ENCODE assay signal across 11 cellular contexts in the genomic region with DNA sequence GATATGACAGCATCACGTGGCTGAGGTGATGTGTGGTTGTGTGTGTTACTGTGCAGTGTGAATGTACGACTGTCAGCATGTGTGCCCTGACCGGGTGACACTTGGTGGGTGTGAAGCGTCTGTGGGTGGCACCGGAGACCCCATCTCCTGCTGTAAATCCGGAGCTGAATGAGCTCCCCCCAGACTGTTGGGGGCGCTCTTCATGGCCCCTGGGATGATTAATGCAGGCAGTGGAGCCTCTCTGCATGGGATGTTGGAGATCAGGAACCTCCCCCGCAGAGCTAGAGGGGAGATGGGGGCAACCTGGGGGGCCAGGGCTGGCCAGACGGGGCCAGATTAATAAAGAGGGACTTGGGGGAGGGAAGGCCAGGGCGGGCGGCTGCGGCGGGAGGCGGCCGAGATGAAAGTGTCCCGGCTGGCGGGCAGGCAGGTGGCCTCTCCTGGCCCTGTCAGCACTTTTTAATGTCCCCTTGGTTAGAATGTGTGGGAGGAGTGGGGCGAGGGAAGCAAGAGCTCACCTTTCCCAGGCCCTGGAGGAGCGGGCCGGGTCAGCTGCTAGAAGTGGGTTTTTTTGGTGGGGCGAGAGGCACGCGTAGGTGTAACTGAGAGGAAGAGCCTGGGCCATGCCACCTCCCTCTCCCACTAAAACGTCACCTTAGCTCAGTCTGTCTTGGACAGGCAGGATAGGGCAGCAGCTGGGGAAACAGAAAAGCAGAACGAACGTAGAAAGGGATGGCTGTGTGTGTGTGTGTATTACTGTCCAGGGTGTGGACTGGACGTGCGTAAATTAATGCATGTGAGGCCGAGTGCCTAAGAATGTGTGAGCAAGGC. TPM values are rescaled to one million over a fixed set of nuclear protein-coding genes. Genes with fewer than 3 reads are reported as not detected.
DNase-seq lines count a peak whose midpoint lies in the region; ATAC-seq and TF ChIP-seq lines count a peak whose summit lies in the region.
"Had no signal": no experiment of that assay in that cellular context is flagged by ENCODE, and none has a peak within 500 bp of the region (broad histone marks: within the 10 kb centered on the region; RNA-seq: fewer than 3 reads in every experiment).

No MANE protein-coding gene starts in this region.

- DNase-seq in activated naive CD4-positive, alpha-beta T cell treated with anti-CD3 and anti-CD28 coated beads, Interleukin-2, amount 50 U/mL, for 72 hours (ENCODE audit: low spot score in 2 of 2): no peak
- no peak for DNase-seq in activated naive CD4-positive, alpha-beta T cell treated with anti-CD3 and anti-CD28 coated beads for 36 hours
- DNase-seq in SJCRH30: peak in 1 of 2 experiments; percentile 56
- peak; percentile 61 for DNase-seq in testis
- no peak for DNase-seq in NCI-H510A (lab: John Stamatoyannopoulos, UW)
- no peak for DNase-seq in NCI-H1092 (lab: John Stamatoyannopoulos, UW)
- no peak for DNase-seq in KG1 (lab: John Stamatoyannopoulos, UW)
- DNase-seq: midbrain had no signal

- no peaks in the 10 kb centered on the region for H3K4me1 Mint-ChIP-seq in activated naive CD4-positive, alpha-beta T cell treated with anti-CD3 and anti-CD28 coated beads for 36 hours (ENCODE audit: low read depth)

- CTCF ChIA-PET in activated naive CD4-positive, alpha-beta T cell treated with anti-CD3 and anti-CD28 coated beads for 36 hours (lab: Charles Lee): interaction anchor here (0.6 to 1.9 kb wide), 4 partner anchors 9 to 445 kb away, joined by 3 to 9 read pairs (median 4); no protein-coding TSS in a partner anchor

- peak overlapping the region; percentile 49 for H3K4me3 ChIP-seq in SJCRH30
- peak overlapping the region; percentile 68 for H3K4me3 ChIP-seq in iPS-20b (ENCODE audit: low read length)
- peak overlapping the region; percentile 52 to 59 for H3K4me3 ChIP-seq in testis
- H3K4me3 ChIP-seq: ascending aorta had no signal

- no peaks in the 10 kb centered on the region for H3K9me3 Mint-ChIP-seq in activated naive CD4-positive, alpha-beta T cell treated with anti-CD3 and anti-CD28 coated beads, Interleukin-2, amount 50 U/mL, for 72 hours
- H3K9me3 Mint-ChIP-seq in activated naive CD4-positive, alpha-beta T cell treated with anti-CD3 and anti-CD28 coated beads for 36 hours: no peaks in the 10 kb centered on the region
- H3K9me3 Mint-ChIP-seq: stimulated activated naive CD8-positive, alpha-beta T cell treated with anti-CD3 and anti-CD28 coated beads, Interleukin-15, Interleukin-2, amounts not matched to agents 100 ng/mL and 50 ng/mL, for 24 hours had no signal

- TF ChIP-seq CTCF in testis (IDR thresholded peaks at IDR 0.05): peak in 2 of 3 experiments; percentile 32 to 51

- no peaks in the 10 kb centered on the region for H3K9me3 ChIP-seq in SJCRH30 (replicated peaks)
- H3K9me3 ChIP-seq in iPS-20b (ENCODE audit: insufficient read depth, low read depth, low read length): no peaks in the 10 kb centered on the region
- no peaks in the 10 kb centered on the region for H3K9me3 ChIP-seq in testis
- H3K9me3 ChIP-seq: ascending aorta had no signal

- peak; percentile 11 to 48 for ATAC-seq in activated naive CD4-positive, alpha-beta T cell treated with anti-CD3 and anti-CD28 coated beads, Interleukin-2, amount 50 U/mL, for 72 hours

- H3K27ac ChIP-seq in SJCRH30 (no peak overlapping the region), iPS-20b (ENCODE audit: low read length) (no peak overlapping the region), testis (no peak overlapping the region)
- H3K27ac ChIP-seq: ascending aorta had no signal

- peak overlapping the region; percentile 47; the same call in 1 of the 2 replicates for H3K9ac ChIP-seq in iPS-20b (ENCODE audit: low read depth, low read length)

- no peak for TF ChIP-seq POLR2A in testis (IDR thresholded peaks at IDR 0.05)

- H3K4me1 ChIP-seq in SJCRH30: no peaks in the 10 kb centered on the region
- H3K4me1 ChIP-seq in iPS-20b (ENCODE audit: insufficient read depth, low read length): no peaks in the 10 kb centered on the region
- H3K4me1 ChIP-seq in testis: no peaks in the 10 kb centered on the region
- H3K4me1 ChIP-seq: ascending aorta had no signal

- H3K36me3 ChIP-seq in SJCRH30: no peaks in the 10 kb centered on the region
- H3K36me3 ChIP-seq in iPS-20b (ENCODE audit: insufficient read depth, low read depth, low read length): no peaks in the 10 kb centered on the region
- no peaks in the 10 kb centered on the region for H3K36me3 ChIP-seq in testis (ENCODE audit: low read depth, missing control alignments)
- H3K36me3 ChIP-seq: ascending aorta had no signal

- intact Hi-C loops in activated naive CD4-positive, alpha-beta T cell treated with anti-CD3 and anti-CD28 coated beads for 36 hours (cut with micrococcal nuclease): no loop called here
- intact Hi-C loops in testis (cut with DNase I; ENCODE audit: low total_unique reads): no loop called here

- H3K27me3 ChIP-seq in SJCRH30 (peaks cover 15% of the 10 kb centered on the region; the same call in 1 of the 2 replicates), iPS-20b (ENCODE audit: insufficient read depth, low read length) (peaks cover 56% of the 10 kb centered on the region), testis (no peaks in the 10 kb centered on the region)
- H3K27me3 ChIP-seq: ascending aorta had no signal

- peaks cover 8% of the 10 kb centered on the region for H3K27me3 Mint-ChIP-seq in activated naive CD4-positive, alpha-beta T cell treated with anti-CD3 and anti-CD28 coated beads for 36 hours (ENCODE audit: low read depth)

- no peak overlapping the region for H3K4me3 Mint-ChIP-seq in activated naive CD4-positive, alpha-beta T cell treated with anti-CD3 and anti-CD28 coated beads for 36 hours
- H3K4me3 Mint-ChIP-seq: stimulated activated naive CD8-positive, alpha-beta T cell treated with anti-CD3 and anti-CD28 coated beads, Interleukin-15, Interleukin-2, amounts not matched to agents 100 ng/mL and 50 ng/mL, for 24 hours had no signal

- H3K36me3 Mint-ChIP-seq in activated naive CD4-positive, alpha-beta T cell treated with anti-CD3 and anti-CD28 coated beads, Interleukin-2, amount 50 U/mL, for 72 hours: no peaks in the 10 kb centered on the region
- no peaks in the 10 kb centered on the region for H3K36me3 Mint-ChIP-seq in activated naive CD4-positive, alpha-beta T cell treated with anti-CD3 and anti-CD28 coated beads for 36 hours (ENCODE audit: low read depth)

- WGBS in testis, 2 donors: 24% methylated on average over 21 to 29 of the region's 29 CpGs

- H3K27ac Mint-ChIP-seq in activated naive CD4-positive, alpha-beta T cell treated with anti-CD3 and anti-CD28 coated beads, Interleukin-2, amount 50 U/mL, for 72 hours: no peak overlapping the region
- H3K27ac Mint-ChIP-seq in activated naive CD4-positive, alpha-beta T cell treated with anti-CD3 and anti-CD28 coated beads for 36 hours: no peak overlapping the region
- H3K27ac Mint-ChIP-seq: stimulated activated naive CD8-positive, alpha-beta T cell treated with anti-CD3 and anti-CD28 coated beads, Interleukin-15, Interleukin-2, amounts not matched to agents 100 ng/mL and 50 ng/mL, for 24 hours had no signal

RNA-seq across cellular contexts. Expression of a gene that starts 34.2 kb away (rescaled TPM):
- total RNA-seq in activated naive CD4-positive, alpha-beta T cell treated with anti-CD3 and anti-CD28 coated beads, Interleukin-2, amount 50 U/mL, for 72 hours: 10 to 100 TPM; 43.7 to 48.1 TPM
- 10 to 100 TPM; 34.6 to 38.4 TPM for total RNA-seq in activated naive CD4-positive, alpha-beta T cell treated with anti-CD3 and anti-CD28 coated beads for 36 hours
- 18.1 and 25.1 TPM in 2 replicates for total RNA-seq in SJCRH30 (2014; rRNA removed; shearing (Covaris generic))
- 10 to 100 TPM; 30.9 to 34.3 TPM for total RNA-seq in testis
- polyA plus RNA-seq in testis (ENCODE audit: insufficient read depth, low read depth, low replicate concordance): 81.0 TPM

RNA-seq across cellular contexts. Expression of a gene that starts 40.2 kb away (rescaled TPM):
- total RNA-seq in activated naive CD4-positive, alpha-beta T cell treated with anti-CD3 and anti-CD28 coated beads, Interleukin-2, amount 50 U/mL, for 72 hours: 100 to 1,000 TPM; 326 to 391 TPM
- total RNA-seq in activated naive CD4-positive, alpha-beta T cell treated with anti-CD3 and anti-CD28 coated beads for 36 hours: 100 to 1,000 TPM; 427 to 442 TPM
- total RNA-seq in SJCRH30 (2014; rRNA removed; shearing (Covaris generic)): 293 and 330 TPM in 2 replicates
- 100 to 1,000 TPM; 141 to 219 TPM for total RNA-seq in testis
- 150 TPM for polyA plus RNA-seq in testis (ENCODE audit: insufficient read depth, low read depth, low replicate concordance)

RNA-seq across cellular contexts. Expression of a gene that starts 50.2 kb away (rescaled TPM):
- total RNA-seq in activated naive CD4-positive, alpha-beta T cell treated with anti-CD3 and anti-CD28 coated beads, Interleukin-2, amount 50 U/mL, for 72 hours: 100 to 1,000 TPM in 1 of 2 donors, 10 to 100 TPM in 1; 60.8 to 121 TPM
- total RNA-seq in activated naive CD4-positive, alpha-beta T cell treated with anti-CD3 and anti-CD28 coated beads for 36 hours: 10 to 100 TPM; 58.3 to 59.3 TPM
- 2.2 and 4.6 TPM in 2 replicates for total RNA-seq in SJCRH30 (2014; rRNA removed; shearing (Covaris generic))
- 10 to 100 TPM; 32.8 to 42.0 TPM for total RNA-seq in testis
- 23.1 TPM for polyA plus RNA-seq in testis (ENCODE audit: insufficient read depth, low read depth, low replicate concordance)
